In genomic region chr11:2835768-2836150, GRCh38 we compare ENCODE assay signal across 31 cellular contexts.
"Had no signal": no experiment of that assay in that cellular context is flagged by ENCODE, and none has a peak within 500 bp of the region (broad histone marks: within the 10 kb centered on the region; RNA-seq: fewer than 3 reads in every experiment).

No MANE protein-coding gene starts in this region.

- H3K27me3 Mint-ChIP-seq: activated B cell treated with CpG ODN at 0.5 μM for 24 hours; activated CD8-positive, alpha-beta T cell treated with anti-CD3 and anti-CD28 coated beads for 36 hours; activated naive CD8-positive, alpha-beta T cell treated with anti-CD3 and anti-CD28 coated beads for 36 hours; naive thymus-derived CD8-positive, alpha-beta T cell; stimulated activated memory B cell treated with anti-CD40 and anti-IgM and Interleukin-4, amounts not matched to agents 10 μg/mL and 1 μg/mL and 100 μg/mL, for 72 hours; T-cell had no signal

- H3K27ac ChIP-seq: ascending aorta, colonic mucosa, epithelial cell of prostate, esophagus squamous epithelium, neutrophil, ovary, sigmoid colon, suprapubic skin had no signal

- H3K9me3 Mint-ChIP-seq: activated B cell treated with CpG ODN at 0.5 μM for 24 hours; activated CD8-positive, alpha-beta T cell treated with anti-CD3 and anti-CD28 coated beads for 36 hours; activated naive CD8-positive, alpha-beta T cell treated with anti-CD3 and anti-CD28 coated beads for 36 hours; activated T-cell treated with anti-CD3 and anti-CD28 coated beads, Interleukin-2, amount 50 U/mL, for 4 hours; activated T-helper 2 cell treated with anti-CD3 and anti-CD28 coated beads, Interferon-gamma antibody, Interleukin-2, Interleukin-4, amounts not matched to agents 10 μg/mL and 5 μg/mL and 100 μg/mL, durations not matched to agents 14 hours and 24 hours and 36 hours; naive thymus-derived CD8-positive, alpha-beta T cell; stimulated activated memory B cell treated with anti-CD40 and anti-IgM and Interleukin-4, amounts not matched to agents 10 μg/mL and 1 μg/mL and 100 μg/mL, for 72 hours; T-cell; T-helper 2 cell treated with Interferon-gamma antibody and Interleukin-4, amounts not matched to agents 5 μg/mL and 100 μg/mL, for 36 hours had no signal

- H3K4me3 ChIP-seq: adrenal gland, ascending aorta, cardiac muscle cell, colonic mucosa, esophagus squamous epithelium, ovary, sigmoid colon, suprapubic skin, tibial nerve had no signal

- H3K4me3 Mint-ChIP-seq: activated B cell treated with CpG ODN at 0.5 μM for 24 hours; activated CD8-positive, alpha-beta T cell treated with anti-CD3 and anti-CD28 coated beads for 36 hours; activated naive CD8-positive, alpha-beta T cell treated with anti-CD3 and anti-CD28 coated beads for 36 hours; activated T-cell treated with anti-CD3 and anti-CD28 coated beads, Interleukin-2, amount 50 U/mL, for 4 hours; naive thymus-derived CD8-positive, alpha-beta T cell; stimulated activated memory B cell treated with anti-CD40 and anti-IgM and Interleukin-4, amounts not matched to agents 10 μg/mL and 1 μg/mL and 100 μg/mL, for 72 hours; T-cell; T-helper 2 cell treated with Interferon-gamma antibody and Interleukin-4, amounts not matched to agents 5 μg/mL and 100 μg/mL, for 36 hours had no signal

- H3K4me1 ChIP-seq: ascending aorta, colonic mucosa had no signal

- DNase-seq: activated B cell treated with CpG ODN at 0.5 μM for 24 hours; activated CD4-positive, alpha-beta T cell treated with anti-CD3 and anti-CD28 coated beads, Interleukin-2, amount 50 U/mL, for 1 hour; activated CD8-positive, alpha-beta T cell treated with anti-CD3 and anti-CD28 coated beads for 36 hours; activated naive CD4-positive, alpha-beta T cell; activated naive CD8-positive, alpha-beta T cell treated with anti-CD3 and anti-CD28 coated beads for 36 hours; activated T-cell treated with anti-CD3 and anti-CD28 coated beads, Interleukin-2, amount 50 U/mL, for 4 hours; cerebellar nuclear complex; colonic mucosa; effector CD8-positive, alpha-beta T cell; esophagus squamous epithelium; foreskin melanocyte; left cardiac atrium; naive thymus-derived CD8-positive, alpha-beta T cell; ovary; sigmoid colon; small intestine; stimulated activated CD4-positive, alpha-beta T cell treated with anti-CD3 and anti-CD28 coated beads, Interleukin-1b, Interleukin-23, amount 100 ng/mL, for 48 hours; stimulated activated CD4-positive, alpha-beta T cell treated with anti-CD3 and anti-CD28 coated beads, Interleukin-4, amount 100 ng/mL, for 4 hours; stimulated activated CD8-positive, alpha-beta memory T cell treated with anti-CD3 and anti-CD28 coated beads, Interleukin-4, amount 100 ng/mL, for 48 hours; T-cell had no signal

- H3K36me3 ChIP-seq: adrenal gland, ascending aorta, cardiac muscle cell, colonic mucosa, esophagus squamous epithelium, neutrophil, ovary, sigmoid colon, suprapubic skin, tibial nerve had no signal

- ATAC-seq: activated CD8-positive, alpha-beta T cell treated with anti-CD3 and anti-CD28 coated beads for 36 hours; activated T-cell treated with anti-CD3 and anti-CD28 coated beads, Interleukin-2, amount 50 U/mL, for 4 hours; naive thymus-derived CD8-positive, alpha-beta T cell; stimulated activated memory B cell treated with anti-CD40 and anti-IgM and Interleukin-4, amounts not matched to agents 10 μg/mL and 1 μg/mL and 100 μg/mL, for 72 hours; T-cell had no signal

- H3K27me3 ChIP-seq: adrenal gland, ascending aorta, cardiac muscle cell, colonic mucosa, ovary, sigmoid colon, suprapubic skin, tibial nerve had no signal

- H3K27ac Mint-ChIP-seq: activated B cell treated with CpG ODN at 0.5 μM for 24 hours; activated CD8-positive, alpha-beta T cell treated with anti-CD3 and anti-CD28 coated beads for 36 hours; activated T-helper 2 cell treated with anti-CD3 and anti-CD28 coated beads, Interferon-gamma antibody, Interleukin-2, Interleukin-4, amounts not matched to agents 10 μg/mL and 5 μg/mL and 100 μg/mL, durations not matched to agents 14 hours and 24 hours and 36 hours; stimulated activated memory B cell treated with anti-CD40 and anti-IgM and Interleukin-4, amounts not matched to agents 10 μg/mL and 1 μg/mL and 100 μg/mL, for 72 hours; T-cell; T-helper 2 cell treated with Interferon-gamma antibody and Interleukin-4, amounts not matched to agents 5 μg/mL and 100 μg/mL, for 36 hours had no signal

- H3K4me1 Mint-ChIP-seq: activated B cell treated with CpG ODN at 0.5 μM for 24 hours; activated naive CD8-positive, alpha-beta T cell treated with anti-CD3 and anti-CD28 coated beads for 36 hours; T-cell had no signal

- H3K36me3 Mint-ChIP-seq: activated naive CD8-positive, alpha-beta T cell treated with anti-CD3 and anti-CD28 coated beads for 36 hours; brain; naive thymus-derived CD8-positive, alpha-beta T cell; stimulated activated memory B cell treated with anti-CD40 and anti-IgM and Interleukin-4, amounts not matched to agents 10 μg/mL and 1 μg/mL and 100 μg/mL, for 72 hours; T-cell had no signal

- H3K9me3 ChIP-seq: adrenal gland, ascending aorta, colonic mucosa, esophagus squamous epithelium, neutrophil, ovary, sigmoid colon, suprapubic skin, tibial nerve had no signal
